ENCODE assay signal across 8 cellular contexts in the genomic region with DNA sequence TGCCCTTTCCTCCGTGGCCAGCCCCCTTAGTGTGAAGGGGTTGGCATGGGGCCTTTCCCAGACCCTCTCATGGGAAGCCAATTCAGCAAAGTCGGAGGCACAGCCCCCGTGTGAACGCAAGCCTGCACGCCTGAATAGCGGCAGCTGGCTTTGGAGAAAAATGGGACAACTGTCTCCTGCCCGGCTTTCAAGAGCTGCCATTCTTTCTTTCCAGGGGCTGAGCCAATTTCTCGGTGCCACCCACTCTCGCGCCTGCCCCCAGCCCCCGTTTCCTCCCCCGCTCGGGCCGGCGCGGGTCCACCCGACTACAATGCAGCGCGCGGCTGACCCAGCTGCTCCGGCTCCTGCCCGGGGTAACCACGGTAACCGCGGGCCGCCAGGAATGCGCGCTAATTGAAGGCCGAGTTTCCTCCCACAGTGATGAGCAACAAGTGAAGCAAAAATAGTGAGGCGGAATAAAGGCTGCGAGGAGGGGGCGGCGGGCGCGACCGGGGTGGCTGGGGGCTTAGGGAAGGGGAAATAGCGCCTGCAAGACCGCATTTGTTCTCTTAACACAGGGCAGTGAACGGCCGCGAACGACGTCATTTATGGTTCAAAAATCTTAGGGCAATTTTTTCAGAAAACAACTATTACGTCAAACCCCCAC. TPM values are rescaled to one million over a fixed set of nuclear protein-coding genes. Genes with fewer than 3 reads are reported as not detected.
DNase-seq lines count a peak whose midpoint lies in the region; ATAC-seq, FAIRE-seq and TF ChIP-seq lines count a peak whose summit lies in the region.

No MANE protein-coding gene starts in this region.

- H3K27ac ChIP-seq in AG04450 (ENCODE audit: low read depth, low read length), result no peak overlapping the region

- peaks cover 85% of the 10 kb centered on the region for H3K4me1 Mint-ChIP-seq in neural crest cell

- H3K27ac Mint-ChIP-seq in neural crest cell (ENCODE audit: unreplicated experiment), result peak overlapping the region; percentile 92

- H3K36me3 Mint-ChIP-seq in neural crest cell (ENCODE audit: low read depth), result no peaks in the 10 kb centered on the region

- intact Hi-C loops in lower leg skin (cut with DNase I; ENCODE audit: low total_unique reads), result no loop called here

- no peaks in the 10 kb centered on the region for H3K27me3 Mint-ChIP-seq in neural crest cell (ENCODE audit: low read depth)

- TF ChIP-seq CTCF in AG04450 (IDR thresholded peaks at IDR 0.05; ENCODE audit: low read depth, low read length) (no peak), neural crest cell (conservative IDR thresholded peaks at IDR 0.05) (no peak), lower leg skin (IDR thresholded peaks at IDR 0.05) (no peak)

- CTCF ChIA-PET in AG04450 (lab: Charles Lee), result no interaction called here

- POLR2A ChIA-PET in AG04450 (lab: Yijun Ruan, JAX), result interaction anchor here (0.7 kb wide), 1 partner anchor 109 kb away, joined by 4 read pairs; a partner anchor contains a TSS

- H3K27me3 ChIP-seq in AG04450 (ENCODE audit: control insufficient read depth, insufficient read depth, low read length), result peaks cover 11% of the 10 kb centered on the region

- 9 to 10% methylated on average over 44 of the region's 44 CpGs for WGBS in lower leg skin, 2 donors

- ATAC-seq in esophagus mucosa (no peak), HG03571 (IDR thresholded peaks at IDR 0.05; ENCODE audit: unreplicated experiment) (no peak)

- H3K4me3 Mint-ChIP-seq in neural crest cell, result peak overlapping the region; percentile 84

- no peaks in the 10 kb centered on the region for H3K9me3 Mint-ChIP-seq in neural crest cell

- DNase-seq in AG04450 (ENCODE audit: low read depth, low spot score) (no peak), GM19239 (ENCODE audit: insufficient read length, low spot score) (peak; percentile 24), RPMI7951 (ENCODE audit: low read depth) (peak; percentile 84), frontal cortex (ENCODE audit: low spot score in 2 of 2) (peak; percentile 76 to 84), neural crest cell (ENCODE audit: low read depth, low spot score) (peak; percentile 83), lower leg skin (ENCODE audit: low spot score in 2 of 2) (no peak)

- H3K4me3 ChIP-seq in AG04450 (ENCODE audit: low read depth, low read length) (peak overlapping the region; percentile 22; the same call in 1 of the 2 replicates), lower leg skin (ENCODE audit: low read depth, poor library complexity, severe bottlenecking) (no peak overlapping the region)

- TF ChIP-seq POLR2A in lower leg skin (IDR thresholded peaks at IDR 0.05), result no peak

- H3K9me3 ChIP-seq in AG04450 (ENCODE audit: control insufficient read depth, insufficient read depth, low read length), result no peaks in the 10 kb centered on the region

- FAIRE-seq in GM19239 (lab: Jason Lieb, UNC), result no peak
- FAIRE-seq in frontal cortex (lab: Jason Lieb, UNC), result no peak

RNA-seq across cellular contexts. Expression of a gene that starts 27.8 kb away (rescaled TPM):
- 0.10 TPM in 1 of 2 replicates, not detected in the other for polyA plus RNA-seq in AG04450 (2011; rRNA removed)
- polyA minus RNA-seq in AG04450 (2011; rRNA and poly(A)+ RNA removed), result not detected in 2 replicates
- 4.6 and 6.4 TPM in 2 replicates for total RNA-seq in RPMI7951 (2014; rRNA removed; shearing (Covaris generic))
- total RNA-seq in frontal cortex (22.8 TPM), neural crest cell (27.4 and 30.3 TPM in 2 replicates), esophagus mucosa (0.08 TPM), lower leg skin (under 1 TPM in 3 of 4 donors, not detected in 1; 0.29 to 0.46 (median 0.42) TPM)

RNA-seq across cellular contexts. Expression of a gene that starts 41.6 kb away (rescaled TPM):
- not detected in 2 replicates for polyA plus RNA-seq in AG04450 (2011; rRNA removed)
- not detected in 2 replicates for polyA minus RNA-seq in AG04450 (2011; rRNA and poly(A)+ RNA removed)
- 0.12 and 0.39 TPM in 2 replicates for total RNA-seq in RPMI7951 (2014; rRNA removed; shearing (Covaris generic))
- total RNA-seq in frontal cortex (1.2 TPM), neural crest cell (0.20 and 0.21 TPM in 2 replicates), esophagus mucosa (0.24 TPM), lower leg skin (1 to 10 TPM in 1 of 4 donors, under 1 TPM in 2, not detected in 1; 0.10 to 3.6 (median 0.25) TPM)

Comparison
In these comparisons a context has a peak if more than half of its experiments do, and no peak if none do; other contexts are left out.
1. DNase-seq: peak in GM19239 (single experiment), RPMI7951 (single experiment), frontal cortex (2 of 2) and neural crest cell (single experiment); none in AG04450 (single experiment) and lower leg skin (0 of 2).